In genomic region chr5:98929982-98930355, GRCh38 we compare ENCODE assay signal across 8 cellular contexts. TPM values are rescaled to one million over a fixed set of nuclear protein-coding genes. Genes with fewer than 3 reads are reported as not detected.
DNase-seq lines count a peak whose midpoint lies in the region; ATAC-seq, FAIRE-seq and TF ChIP-seq lines count a peak whose summit lies in the region.

No MANE protein-coding gene starts in this region.

- no peak for TF ChIP-seq CTCF in BE2C (IDR thresholded peaks at IDR 0.05; ENCODE audit: low read depth, low read length)
- TF ChIP-seq CTCF in KMS-11 (conservative IDR thresholded peaks at IDR 0.05; ENCODE audit: low read depth, low read length): no peak
- no peak for TF ChIP-seq CTCF in GM10266 (IDR thresholded peaks at IDR 0.05; ENCODE audit: control insufficient read depth, insufficient read depth, low read depth, missing control alignments)

- H4K20me1 ChIP-seq in KMS-11 (ENCODE audit: insufficient read depth): peaks cover 7% of the 10 kb centered on the region; the same call in 1 of the 2 replicates

- H3K4me1 ChIP-seq in BE2C (no peaks in the 10 kb centered on the region), KMS-11 (ENCODE audit: low read depth, poor library complexity, severe bottlenecking) (peaks cover 29% of the 10 kb centered on the region)
- H3K4me1 ChIP-seq in naive thymus-derived CD4-positive, alpha-beta T cell (ENCODE audit: control insufficient read depth in 2 of 2, insufficient read depth in 2 of 2, low read length in 2 of 2): peaks cover 43 to 49% of the 10 kb centered on the region in 2 donors

- intact Hi-C loops in naive thymus-derived CD4-positive, alpha-beta T cell (cut with micrococcal nuclease): loop anchor here (1.0 to 5.0 kb wide), 13 partner anchors 8 to 1996 kb away; partner anchors contain the start of genes RGMB (in 2 of the 2), RIOK2 (in 2 of the 2), ST8SIA4 (in 2 of the 2) and FAM174A (in 1 of the 2)

- H3K36me3 ChIP-seq in BE2C: peaks cover 12% of the 10 kb centered on the region
- H3K36me3 ChIP-seq in KMS-11 (ENCODE audit: insufficient read depth): no peaks in the 10 kb centered on the region
- peaks cover 0 to 15% (median 7%) of the 10 kb centered on the region in 3 experiments for H3K36me3 ChIP-seq in naive thymus-derived CD4-positive, alpha-beta T cell (ENCODE audit: control insufficient read depth in 2 of 3, insufficient read depth in 3 of 3, low read length in 3 of 3)

- H3K9me3 ChIP-seq in BE2C: no peaks in the 10 kb centered on the region
- no peaks in the 10 kb centered on the region for H3K9me3 ChIP-seq in naive thymus-derived CD4-positive, alpha-beta T cell (ENCODE audit: control insufficient read depth in 2 of 3, low read length in 3 of 3)

- H3K9me3 Mint-ChIP-seq in naive thymus-derived CD4-positive, alpha-beta T cell: peaks cover 0 to 9% (median 0%) of the 10 kb centered on the region in 11 donors

- DNase-seq in BE2C: no peak
- DNase-seq in naive thymus-derived CD4-positive, alpha-beta T cell: no peak
- no peak for DNase-seq in A172 (ENCODE audit: low spot score)
- DNase-seq in AML-193 (lab: John Stamatoyannopoulos, UW): no peak
- no peak for DNase-seq in GM10266 (ENCODE audit: extremely low spot score)

- ATAC-seq in naive thymus-derived CD4-positive, alpha-beta T cell: no peak
- no peak for ATAC-seq in GM21786 (IDR thresholded peaks at IDR 0.05; ENCODE audit: unreplicated experiment)

- H3K27ac ChIP-seq in KMS-11: peak overlapping the region; percentile 90
- peak overlapping the region; percentile 98 for H3K27ac ChIP-seq in naive thymus-derived CD4-positive, alpha-beta T cell (ENCODE audit: low read depth, low read length)

- FAIRE-seq in colon (lab: Jason Lieb, UNC): peak; percentile 88

- POLR2A ChIA-PET in naive thymus-derived CD4-positive, alpha-beta T cell (lab: Charles Lee): interaction anchor here (0.6 to 5.5 kb wide), 41 partner anchors 10 to 1999 kb away, joined by 3 to 89 read pairs (median 5); partner anchors contain the start of genes RGMB and ST8SIA4

- CTCF ChIA-PET in naive thymus-derived CD4-positive, alpha-beta T cell (lab: Charles Lee): interaction anchor here (0.9 to 1.8 kb wide), 4 partner anchors 11 to 131 kb away, joined by 3 to 11 read pairs (median 4); no protein-coding TSS in a partner anchor

- H3K36me3 Mint-ChIP-seq in naive thymus-derived CD4-positive, alpha-beta T cell: peaks cover 0 to 21% (median 7%) of the 10 kb centered on the region in 5 donors

- H3K4me3 Mint-ChIP-seq in naive thymus-derived CD4-positive, alpha-beta T cell: peak overlapping the region; percentile 93 to 99 (median 96)

- H3K27ac Mint-ChIP-seq in naive thymus-derived CD4-positive, alpha-beta T cell: peak overlapping the region; percentile 94 to 100 (median 99)

- H3K4me1 Mint-ChIP-seq in naive thymus-derived CD4-positive, alpha-beta T cell: peaks cover 37 to 83% (median 70%) of the 10 kb centered on the region in 7 donors

- H3K4me3 ChIP-seq in BE2C (ENCODE audit: low read depth, low read length) (peak overlapping the region; percentile 73), KMS-11 (IDR thresholded peaks at IDR 0.05; ENCODE audit: insufficient read depth, low read depth, low read length) (no peak overlapping the region)
- peak overlapping the region; percentile 96 for H3K4me3 ChIP-seq in naive thymus-derived CD4-positive, alpha-beta T cell (ENCODE audit: low read length)

- peaks cover 50% of the 10 kb centered on the region for H3K79me2 ChIP-seq in KMS-11 (ENCODE audit: insufficient read depth, low read depth)

- no peaks in the 10 kb centered on the region for H3K27me3 ChIP-seq in BE2C
- no peaks in the 10 kb centered on the region for H3K27me3 ChIP-seq in KMS-11 (ENCODE audit: insufficient read depth, low read depth)
- H3K27me3 ChIP-seq in naive thymus-derived CD4-positive, alpha-beta T cell (ENCODE audit: control insufficient read depth in 2 of 2, insufficient read depth in 2 of 2, low read length in 2 of 2): no peaks in the 10 kb centered on the region

- peak overlapping the region; percentile 80; the same call in 1 of the 2 replicates for H2AFZ ChIP-seq in KMS-11 (ENCODE audit: low read depth)

- H3K9ac ChIP-seq in KMS-11: peak overlapping the region; percentile 89; the same call in 1 of the 2 replicates

- H3K27me3 Mint-ChIP-seq in naive thymus-derived CD4-positive, alpha-beta T cell: peaks cover 0 to 2% (median 0%) of the 10 kb centered on the region in 5 donors

- peak overlapping the region; percentile 88 for H3K4me2 ChIP-seq in KMS-11

RNA-seq across cellular contexts. Expression of gene CHD1, which starts 1.2 kb away (rescaled TPM):
- 20.3 TPM for polyA plus RNA-seq in BE2C (2012; ENCODE audit: insufficient read depth, insufficient read length, low read depth)
- 100 to 1,000 TPM in 2 of 5 experiments, 10 to 100 TPM in 3; 51.8 to 134 (median 92.4) TPM for total RNA-seq in naive thymus-derived CD4-positive, alpha-beta T cell
- 10 to 100 TPM in 1 of 2 donors, 1 to 10 TPM in 1; 9.1 to 13.1 TPM for polyA plus RNA-seq in naive thymus-derived CD4-positive, alpha-beta T cell
- 43.5 and 55.1 TPM in 2 replicates for total RNA-seq in A172 (2014; rRNA removed; shearing (Covaris generic))
